Comparison of ENCODE assay signal across 25 cellular contexts in the genomic region with DNA sequence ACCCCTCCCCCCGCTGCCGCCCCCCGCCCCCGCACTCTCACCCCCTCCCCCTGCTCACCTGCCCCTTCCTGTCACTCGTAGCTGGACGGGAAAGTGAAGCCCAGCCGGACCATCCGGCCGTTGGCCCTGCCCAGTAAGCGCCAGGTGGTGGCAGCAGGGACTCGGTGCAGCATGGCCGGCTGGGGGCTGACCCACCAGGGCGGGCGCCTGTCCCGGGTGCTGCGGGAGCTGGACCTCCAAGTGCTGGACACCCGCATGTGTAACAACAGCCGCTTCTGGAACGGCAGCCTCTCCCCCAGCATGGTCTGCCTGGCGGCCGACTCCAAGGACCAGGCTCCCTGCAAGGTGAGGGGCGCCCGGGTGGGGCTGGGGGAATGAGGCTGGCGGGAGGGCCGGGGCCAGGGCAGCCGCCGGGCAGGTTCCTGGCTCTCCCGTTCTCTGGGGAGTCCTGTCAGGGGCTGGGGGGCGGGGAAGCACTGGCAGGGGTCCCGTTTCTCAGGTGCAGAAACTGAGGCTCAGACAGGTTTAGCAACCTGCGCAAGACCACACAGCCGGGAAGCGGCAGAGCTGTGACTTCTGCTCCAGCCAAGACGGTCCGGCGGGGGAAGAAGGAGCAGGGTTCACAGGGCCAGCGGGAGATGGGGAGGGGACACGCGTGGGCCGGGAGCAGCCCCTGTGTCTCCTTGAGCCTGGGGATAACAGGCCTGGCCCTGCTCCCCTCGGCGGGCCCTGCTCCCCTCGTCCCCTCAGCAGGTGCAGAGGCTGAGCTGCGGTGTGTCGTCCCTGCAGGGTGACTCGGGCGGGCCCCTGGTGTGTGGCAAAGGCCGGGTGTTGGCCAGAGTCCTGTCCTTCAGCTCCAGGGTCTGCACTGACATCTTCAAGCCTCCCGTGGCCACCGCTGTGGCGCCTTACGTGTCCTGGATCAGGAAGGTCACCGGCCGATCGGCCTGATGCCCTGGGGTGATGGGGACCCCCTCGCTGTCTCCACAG. TPM values are rescaled to one million over a fixed set of nuclear protein-coding genes. Genes with fewer than 3 reads are reported as not detected.
DNase-seq lines count a peak whose midpoint lies in the region; ATAC-seq lines count a peak whose summit lies in the region.
"Had no signal": no experiment of that assay in that cellular context is flagged by ENCODE, and none has a peak within 500 bp of the region (broad histone marks: within the 10 kb centered on the region; RNA-seq: fewer than 3 reads in every experiment).

No MANE protein-coding gene starts in this region.

- H3K4me3 ChIP-seq in right cardiac atrium (ENCODE audit: low read length), result no peak overlapping the region
- H3K4me3 ChIP-seq: coronary artery, left ventricle myocardium inferior, pancreas, skin epidermis, stomach, vagina had no signal

- H3K9me3 ChIP-seq in right cardiac atrium (ENCODE audit: control insufficient read depth, low read length), result no peaks in the 10 kb centered on the region
- H3K9me3 ChIP-seq: left ventricle myocardium inferior, pancreas, stomach, vagina had no signal

- H3K4me1 ChIP-seq in right cardiac atrium (ENCODE audit: control insufficient read depth, insufficient read depth, low read length), result no peaks in the 10 kb centered on the region
- H3K4me1 ChIP-seq: pancreas had no signal

- WGBS in right cardiac atrium, result 70% methylated on average over 56 of the region's 56 CpGs

- no peaks in the 10 kb centered on the region for H3K27me3 ChIP-seq in right cardiac atrium (ENCODE audit: control insufficient read depth, insufficient read depth)
- H3K27me3 ChIP-seq: pancreas, vagina had no signal

- intact Hi-C loops in right cardiac atrium (cut with DNase I), result no loop called here
- intact Hi-C loops in Right ventricle myocardium inferior (cut with DNase I), result no loop called here

- ATAC-seq in right cardiac atrium, result no peak
- ATAC-seq in Right ventricle myocardium inferior, result no peak
- ATAC-seq: activated CD4-positive, alpha-beta T cell treated with anti-CD3 and anti-CD28 coated beads for 36 hours; activated CD8-positive, alpha-beta T cell treated with anti-CD3 and anti-CD28 coated beads for 36 hours; effector memory CD8-positive, alpha-beta T cell had no signal

- DNase-seq in right cardiac atrium (peak in 2 of 3 donors; percentile 51 to 63), Right ventricle myocardium inferior (ENCODE audit: missing footprints) (no peak), iPS-NIHi11 (ENCODE audit: low spot score) (peak; percentile 73), ureter (ENCODE audit: low spot score) (peak; percentile 39), activated gamma-delta T cell (lab: John Stamatoyannopoulos, UW) (no peak), dermis blood vessel endothelial cell (no peak)
- DNase-seq: activated CD8-positive, alpha-beta memory T cell treated with anti-CD3 and anti-CD28 coated beads, Interleukin-2, amount 50 U/mL, for 48 hours; caudate nucleus; CD4-positive, alpha-beta memory T cell; effector memory CD8-positive, alpha-beta T cell; KG1; left ventricle myocardium inferior; NCI-H1105 treated with DMSO at 0.1 percent for 48 hours; SHP77 treated with DMSO at 0.1 percent for 48 hours had no signal

- no peak overlapping the region for H3K27ac ChIP-seq in right cardiac atrium (ENCODE audit: low read length)
- H3K27ac ChIP-seq: coronary artery, left ventricle myocardium inferior, pancreas, skin epidermis, stomach, vagina had no signal

RNA-seq across cellular contexts. Expression of a gene that starts 5.3 kb away (rescaled TPM):
- total RNA-seq in right cardiac atrium (under 1 TPM in 2 of 4 donors, not detected in 2; 0.26 to 0.32 TPM), Right ventricle myocardium inferior (not detected), ureter (0.83 TPM), dermis blood vessel endothelial cell (not detected in 2 replicates)
- polyA plus RNA-seq in right cardiac atrium, result 0.43 TPM
- total RNA-seq: B cell, glomerular endothelial cell, left ventricle myocardium inferior, MCF 10A, renal cortical epithelial cell, vagina had no signal

RNA-seq across cellular contexts. Expression of a gene that starts 17.6 kb away (rescaled TPM):
- total RNA-seq in right cardiac atrium (10 to 100 TPM; 66.8 to 78.4 (median 74.3) TPM), Right ventricle myocardium inferior (109 TPM), ureter (30.8 TPM), dermis blood vessel endothelial cell (111 and 112 TPM in 2 replicates)
- 95.8 TPM for polyA plus RNA-seq in right cardiac atrium

RNA-seq across cellular contexts. Expression of a gene that starts 23.3 kb away (rescaled TPM):
- total RNA-seq in right cardiac atrium, result 1,000 to 10,000 TPM; 1,142 to 1,510 (median 1,274) TPM
- polyA plus RNA-seq in right cardiac atrium, result 1,705 TPM
- total RNA-seq in Right ventricle myocardium inferior, result 1,651 TPM
- total RNA-seq in ureter, result 273 TPM
- total RNA-seq in dermis blood vessel endothelial cell, result 356 and 480 TPM in 2 replicates

RNA-seq across cellular contexts. Expression of a gene that starts 40.5 kb away (rescaled TPM):
- total RNA-seq in right cardiac atrium, result 10 to 100 TPM; 15.8 to 24.7 (median 21.7) TPM
- polyA plus RNA-seq in right cardiac atrium, result 19.3 TPM
- total RNA-seq in Right ventricle myocardium inferior, result 4.5 TPM
- not detected for total RNA-seq in ureter
- total RNA-seq in dermis blood vessel endothelial cell, result 0.34 and 0.70 TPM in 2 replicates
- polyA plus RNA-seq: CD4-positive, alpha-beta memory T cell had no signal

RNA-seq across cellular contexts. Expression of a gene that starts 41.8 kb away (rescaled TPM):
- 10 to 100 TPM; 10.9 to 15.6 (median 14.7) TPM for total RNA-seq in right cardiac atrium
- polyA plus RNA-seq in right cardiac atrium, result 21.3 TPM
- total RNA-seq in Right ventricle myocardium inferior, result 10.3 TPM
- 11.2 TPM for total RNA-seq in ureter
- 35.6 and 74.0 TPM in 2 replicates for total RNA-seq in dermis blood vessel endothelial cell

Comparison
In these comparisons a context has a peak if more than half of its experiments do, and no peak if none do; other contexts are left out.
1. DNase-seq: peak in right cardiac atrium (2 of 3), iPS-NIHi11 (single experiment) and ureter (single experiment); none in Right ventricle myocardium inferior (single experiment), activated gamma-delta T cell (single experiment) and dermis blood vessel endothelial cell (single experiment).